In the genomic region with DNA sequence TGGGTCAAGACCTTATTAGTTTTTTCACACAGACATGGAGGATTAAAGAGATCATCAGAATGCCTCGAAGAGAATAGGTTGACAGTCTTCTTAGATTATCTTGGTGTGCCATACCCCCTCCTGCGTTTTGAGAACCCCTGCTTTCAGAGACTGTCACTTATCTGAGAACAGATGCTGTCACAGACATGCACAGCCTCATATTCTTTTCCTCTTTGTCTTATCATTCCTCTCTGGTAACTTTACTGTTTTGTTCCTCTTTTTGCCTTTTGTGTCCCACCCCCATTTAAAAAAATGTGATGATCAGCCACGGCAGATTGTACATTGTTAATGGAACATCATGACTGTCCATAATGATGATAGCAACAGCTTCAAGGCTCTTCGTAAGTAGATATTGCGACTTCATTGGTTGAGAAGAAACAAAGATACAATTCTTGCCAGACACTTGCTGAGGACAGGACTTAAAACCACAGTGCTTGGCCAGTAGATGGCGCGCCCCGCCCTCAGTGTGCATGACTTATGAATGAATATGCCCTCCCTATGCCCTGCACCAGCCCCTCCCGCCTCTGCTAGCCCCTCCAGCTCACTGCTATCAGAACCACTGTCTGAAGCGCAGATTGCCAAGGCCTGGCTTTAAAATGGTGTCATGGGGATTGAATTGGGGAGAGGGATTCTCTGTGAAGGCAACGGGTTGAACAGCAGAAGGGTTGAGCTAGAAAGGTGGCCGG, we compare ENCODE assay signal across 8 cellular contexts. TPM values are rescaled to one million over a fixed set of nuclear protein-coding genes. Genes with fewer than 3 reads are reported as not detected.
DNase-seq lines count a peak whose midpoint lies in the region; ATAC-seq and TF ChIP-seq lines count a peak whose summit lies in the region.

No MANE protein-coding gene starts in this region.

- ATAC-seq in GM18517 (IDR thresholded peaks at IDR 0.05; ENCODE audit: unreplicated experiment): peak; percentile 46
- ATAC-seq in PC-3: peak; percentile 33
- ATAC-seq in naive thymus-derived CD4-positive, alpha-beta T cell: peak; percentile 62

- H3K4me1 ChIP-seq in PC-3 (ENCODE audit: insufficient read depth, low read length): peaks cover 44% of the 10 kb centered on the region
- peaks cover 13 to 21% of the 10 kb centered on the region in 2 donors for H3K4me1 ChIP-seq in naive thymus-derived CD4-positive, alpha-beta T cell (ENCODE audit: control insufficient read depth in 2 of 2, insufficient read depth in 2 of 2, low read length in 2 of 2)

- no peaks in the 10 kb centered on the region for H3K27me3 ChIP-seq in PC-3 (ENCODE audit: low read length)
- H3K27me3 ChIP-seq in naive thymus-derived CD4-positive, alpha-beta T cell (ENCODE audit: control insufficient read depth in 2 of 2, insufficient read depth in 2 of 2, low read length in 2 of 2): no peaks in the 10 kb centered on the region

- TF ChIP-seq CTCF in PC-3 (conservative IDR thresholded peaks at IDR 0.05; ENCODE audit: low read depth, low read length) (peak; percentile 99), epithelial cell of esophagus (IDR thresholded peaks at IDR 0.05; ENCODE audit: insufficient read depth, low read depth, low read length, missing control alignments) (peak; percentile 88)

- CTCF ChIA-PET in PC-3 (lab: Charles Lee): interaction anchor here (0.6 to 3.5 kb wide), 10 partner anchors 15 to 234 kb away, joined by 3 to 15 read pairs (median 4); no protein-coding TSS in a partner anchor
- CTCF ChIA-PET in naive thymus-derived CD4-positive, alpha-beta T cell (lab: Charles Lee): interaction anchor here (0.6 to 9.6 kb wide), 23 partner anchors 8 to 348 kb away, joined by 3 to 180 read pairs (median 4); partner anchors contain the start of genes NOL11 and PSMD12

- DNase-seq in 8988T: peak; percentile 41
- DNase-seq in KG1 (lab: John Stamatoyannopoulos, UW): peak; percentile 89
- peak; percentile 94 for DNase-seq in PC-3
- peak; percentile 89 for DNase-seq in activated T-cell treated with anti-CD3 and anti-CD28 coated beads for 1 hour (ENCODE audit: low read depth)
- DNase-seq in epithelial cell of esophagus (ENCODE audit: low read depth): peak; percentile 90
- DNase-seq in naive thymus-derived CD4-positive, alpha-beta T cell: peak; percentile 75 to 87 (median 84)
- peak; percentile 72 to 82 for DNase-seq in stimulated activated CD8-positive, alpha-beta memory T cell treated with anti-CD3 and anti-CD28 coated beads, Interleukin-7, amount 100 ng/mL, for 48 hours (ENCODE audit: extremely low read depth in 1 of 2, low read depth in 1 of 2)

- peaks cover 0 to 6% (median 0%) of the 10 kb centered on the region in 5 donors for H3K36me3 Mint-ChIP-seq in naive thymus-derived CD4-positive, alpha-beta T cell

- 0 out of 2 replicates have a peak, but pooled peaks cover 4% of the 10 kb centered on the region for H4K20me1 ChIP-seq in PC-3 (ENCODE audit: low read length)

- H3K9ac ChIP-seq in PC-3 (ENCODE audit: low read length): peak overlapping the region; percentile 12; the same call in 1 of the 2 replicates

- H3K9me3 ChIP-seq in PC-3 (ENCODE audit: low read length): no peaks in the 10 kb centered on the region
- no peaks in the 10 kb centered on the region for H3K9me3 ChIP-seq in naive thymus-derived CD4-positive, alpha-beta T cell (ENCODE audit: control insufficient read depth in 2 of 3, low read length in 3 of 3)

- H3K4me3 Mint-ChIP-seq in naive thymus-derived CD4-positive, alpha-beta T cell: peak overlapping the region; percentile 11 to 87 (median 64)

- POLR2A ChIA-PET in PC-3 (lab: Charles Lee; ENCODE audit: unreplicated experiment): no interaction called here
- POLR2A ChIA-PET in naive thymus-derived CD4-positive, alpha-beta T cell (lab: Charles Lee): interaction anchor here (1.0 to 10.5 kb wide), 7 partner anchors 8 to 326 kb away, joined by 3 to 176 read pairs (median 6); partner anchors contain the start of gene PSMD12

- H3K27ac Mint-ChIP-seq in naive thymus-derived CD4-positive, alpha-beta T cell: peak overlapping the region; percentile 29 to 89 (median 64)

- peak overlapping the region; percentile 75 for H2AFZ ChIP-seq in PC-3 (ENCODE audit: low read length)

- peak overlapping the region; percentile 81 for H3K4me2 ChIP-seq in PC-3 (ENCODE audit: low read length)

- H3K36me3 ChIP-seq in PC-3 (ENCODE audit: low read depth, low read length): no peaks in the 10 kb centered on the region
- peaks cover 0 to 10% (median 0%) of the 10 kb centered on the region in 3 experiments for H3K36me3 ChIP-seq in naive thymus-derived CD4-positive, alpha-beta T cell (ENCODE audit: control insufficient read depth in 2 of 3, insufficient read depth in 3 of 3, low read length in 3 of 3)

- peak overlapping the region; percentile 15 for H3K27ac ChIP-seq in PC-3 (ENCODE audit: low read length)
- H3K27ac ChIP-seq in naive thymus-derived CD4-positive, alpha-beta T cell (ENCODE audit: low read depth, low read length): no peak overlapping the region

- H3K9me2 ChIP-seq in PC-3 (replicated peaks; ENCODE audit: low read length): no peaks in the 10 kb centered on the region

- intact Hi-C loops in PC-3 (cut with micrococcal nuclease): loop anchor here (1.0 to 10.0 kb wide), 6 partner anchors 14 to 660 kb away; no protein-coding TSS in a partner anchor
- intact Hi-C loops in naive thymus-derived CD4-positive, alpha-beta T cell (cut with micrococcal nuclease): loop anchor here (1.0 to 10.0 kb wide), 11 partner anchors 8 to 1170 kb away; partner anchors contain the start of genes NOL11 (in 2 of the 2), KPNA2 (in 1 of the 2), PRKAR1A (in 1 of the 2) and PSMD12 (in 1 of the 2)

- no peaks in the 10 kb centered on the region for H3K9me3 Mint-ChIP-seq in naive thymus-derived CD4-positive, alpha-beta T cell

- peaks cover 15% of the 10 kb centered on the region for H3K79me2 ChIP-seq in PC-3 (ENCODE audit: low read length)

- H3K27me3 Mint-ChIP-seq in naive thymus-derived CD4-positive, alpha-beta T cell: no peaks in the 10 kb centered on the region

- no peaks in the 10 kb centered on the region for H3F3A ChIP-seq in PC-3 (ENCODE audit: low read length, unreplicated experiment)

- no TSS peak for BruUV-seq in PC-3 (replicated peaks; lab: Mats Ljungman, UMichigan)

- H3K4me1 Mint-ChIP-seq in naive thymus-derived CD4-positive, alpha-beta T cell: peaks cover 19 to 32% (median 29%) of the 10 kb centered on the region in 7 donors

- H3K4me3 ChIP-seq in PC-3 (ENCODE audit: low read length) (peak overlapping the region; percentile 46), epithelial cell of esophagus (ENCODE audit: low read length) (no peak overlapping the region)
- H3K4me3 ChIP-seq in naive thymus-derived CD4-positive, alpha-beta T cell (ENCODE audit: low read length): no peak overlapping the region

RNA-seq across cellular contexts. Expression of gene PITPNC1, which starts 2.6 kb away (rescaled TPM):
- 23.1 and 25.4 TPM in 2 replicates for total RNA-seq in PC-3 (2014; rRNA removed)
- 100 to 1,000 TPM in 2 of 5 experiments, 10 to 100 TPM in 3; 53.1 to 108 (median 99.6) TPM for total RNA-seq in naive thymus-derived CD4-positive, alpha-beta T cell
- 100 to 1,000 TPM; 117 to 148 TPM for polyA plus RNA-seq in naive thymus-derived CD4-positive, alpha-beta T cell

RNA-seq across cellular contexts. Expression of gene PSMD12, which starts 8.1 kb away (rescaled TPM):
- 60.0 and 68.8 TPM in 2 replicates for total RNA-seq in PC-3 (2014; rRNA removed)
- total RNA-seq in naive thymus-derived CD4-positive, alpha-beta T cell: 10 to 100 TPM; 35.8 to 54.4 (median 40.5) TPM
- 10 to 100 TPM; 30.4 to 37.1 TPM for polyA plus RNA-seq in naive thymus-derived CD4-positive, alpha-beta T cell

Comparison
In these comparisons a context has a peak if more than half of its experiments do, and no peak if none do; other contexts are left out.
1. DNase-seq: peak in every context shown above with its lines; median percentile 94 in PC-3; 90 in epithelial cell of esophagus; 89 in KG1; 89 in activated T-cell treated with anti-CD3 and anti-CD28 coated beads for 1 hour; 84 in naive thymus-derived CD4-positive, alpha-beta T cell; 77 in stimulated activated CD8-positive, alpha-beta memory T cell treated with anti-CD3 and anti-CD28 coated beads, Interleukin-7, amount 100 ng/mL, for 48 hours; 41 in 8988T.